In genomic region chr11:47179655-47179991, GRCh38 we compare ENCODE assay signal across 8 cellular contexts. TPM values are rescaled to one million over a fixed set of nuclear protein-coding genes. Genes with fewer than 3 reads are reported as not detected.
A peak's percentile ranks its signal among the peaks of the same experiment; 100 is the strongest.
DNase-seq lines count a peak whose midpoint lies in the region; ATAC-seq and TF ChIP-seq lines count a peak whose summit lies in the region.

No MANE protein-coding gene starts in this region.

- H3K4me3 ChIP-seq in WI38 (ENCODE audit: low read depth, low read length) (no peak overlapping the region), fibroblast of the aortic adventitia (ENCODE audit: low read depth, low read length) (no peak overlapping the region)

- peak; percentile 40 for DNase-seq in stimulated activated CD4-positive, alpha-beta T cell treated with anti-CD3 and anti-CD28 coated beads, Interleukin-12 subunit alpha, Interleukin-12 subunit beta, amount 100 ng/mL, for 4 hours
- no peak for DNase-seq in stimulated activated CD4-positive, alpha-beta T cell treated with anti-CD3 and anti-CD28 coated beads, Interleukin-2, amount 100 ng/mL, for 48 hours
- DNase-seq in M059J (ENCODE audit: low read depth) (peak; percentile 46), fibroblast of the aortic adventitia (ENCODE audit: low read depth) (peak; percentile 46), GOT3 (lab: John Stamatoyannopoulos, UW) (no peak)
- DNase-seq in stimulated activated CD4-positive, alpha-beta T cell treated with anti-CD3 and anti-CD28 coated beads, Interleukin-4, amount 100 ng/mL, for 1 hour: peak; percentile 49

- peak; percentile 68 for TF ChIP-seq CTCF in WI38 (IDR thresholded peaks at IDR 0.05; ENCODE audit: low read depth, low read length)
- peak; percentile 76 for TF ChIP-seq CTCF in fibroblast of the aortic adventitia (IDR thresholded peaks at IDR 0.05; ENCODE audit: insufficient read depth, low read length)

- no peak for ATAC-seq in GM19328 (IDR thresholded peaks at IDR 0.05; ENCODE audit: unreplicated experiment)

RNA-seq across cellular contexts. Expression of gene ARFGAP2, which starts 2.9 kb away (rescaled TPM):
- total RNA-seq in M059J (2014; rRNA removed; shearing (Covaris generic)): 119 and 130 TPM in 2 replicates
- 98.5 and 152 TPM in 2 replicates for total RNA-seq in fibroblast of the aortic adventitia (ENCODE audit: low replicate concordance)

RNA-seq across cellular contexts. Expression of gene PACSIN3, which starts 6.6 kb away (rescaled TPM):
- total RNA-seq in M059J (2014; rRNA removed; shearing (Covaris generic)): 13.3 and 15.8 TPM in 2 replicates
- 28.8 and 31.6 TPM in 2 replicates for total RNA-seq in fibroblast of the aortic adventitia (ENCODE audit: low replicate concordance)

RNA-seq across cellular contexts. Expression of gene DDB2, which starts 35.2 kb away (rescaled TPM):
- 21.2 and 23.2 TPM in 2 replicates for total RNA-seq in M059J (2014; rRNA removed; shearing (Covaris generic))
- total RNA-seq in fibroblast of the aortic adventitia (ENCODE audit: low replicate concordance): 47.2 and 99.4 TPM in 2 replicates

Comparison
In these comparisons a context has a peak if more than half of its experiments do, and no peak if none do; other contexts are left out.
1. DNase-seq: peak in stimulated activated CD4-positive, alpha-beta T cell treated with anti-CD3 and anti-CD28 coated beads, Interleukin-12 subunit alpha, Interleukin-12 subunit beta, amount 100 ng/mL, for 4 hours (single experiment), M059J (single experiment), fibroblast of the aortic adventitia (single experiment) and stimulated activated CD4-positive, alpha-beta T cell treated with anti-CD3 and anti-CD28 coated beads, Interleukin-4, amount 100 ng/mL, for 1 hour (single experiment); none in stimulated activated CD4-positive, alpha-beta T cell treated with anti-CD3 and anti-CD28 coated beads, Interleukin-2, amount 100 ng/mL, for 48 hours (0 of 2) and GOT3 (single experiment).